Comparison of ENCODE assay signal across 2 cellular contexts in the genomic region with DNA sequence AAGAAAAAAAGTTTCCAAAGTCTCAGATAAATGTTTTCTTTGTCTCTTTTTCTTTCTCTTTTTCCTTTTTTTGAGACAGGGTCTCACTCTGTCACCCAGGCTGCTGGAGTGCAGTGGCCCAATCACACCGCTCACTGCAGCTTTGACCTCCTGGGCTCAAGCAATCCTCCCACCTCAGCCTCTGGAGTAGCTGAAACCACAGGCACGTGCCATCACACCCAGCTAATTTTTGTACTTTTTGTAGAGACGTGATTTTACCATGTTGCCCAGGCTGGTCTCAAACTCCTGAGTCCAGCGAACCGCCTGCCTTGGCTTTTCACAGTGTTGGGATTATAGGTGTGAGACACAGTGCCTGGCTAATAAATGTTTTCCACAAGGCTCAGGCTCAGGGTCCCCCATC.
TF ChIP-seq lines count a peak whose summit lies in the region.

No MANE protein-coding gene starts in this region.

TF ChIP-seq in GM23338, 12 proteins besides CTCF, POLR2A, EP300 and RAD21:
- TF ChIP-seq EZH2 (IDR thresholded peaks at IDR 0.05; ENCODE audit: low read depth, unreplicated experiment) = no peak
- TF ChIP-seq JUNB (IDR thresholded peaks at IDR 0.05; ENCODE audit: unreplicated experiment) = no peak
- TF ChIP-seq EZH2phosphoT487 (IDR thresholded peaks at IDR 0.05; ENCODE audit: unreplicated experiment) = no peak
- TF ChIP-seq CREB1 (CRISPR knock-in tag; IDR thresholded peaks at IDR 0.05; ENCODE audit: low read depth) = no peak
- TF ChIP-seq, protein P1, sequence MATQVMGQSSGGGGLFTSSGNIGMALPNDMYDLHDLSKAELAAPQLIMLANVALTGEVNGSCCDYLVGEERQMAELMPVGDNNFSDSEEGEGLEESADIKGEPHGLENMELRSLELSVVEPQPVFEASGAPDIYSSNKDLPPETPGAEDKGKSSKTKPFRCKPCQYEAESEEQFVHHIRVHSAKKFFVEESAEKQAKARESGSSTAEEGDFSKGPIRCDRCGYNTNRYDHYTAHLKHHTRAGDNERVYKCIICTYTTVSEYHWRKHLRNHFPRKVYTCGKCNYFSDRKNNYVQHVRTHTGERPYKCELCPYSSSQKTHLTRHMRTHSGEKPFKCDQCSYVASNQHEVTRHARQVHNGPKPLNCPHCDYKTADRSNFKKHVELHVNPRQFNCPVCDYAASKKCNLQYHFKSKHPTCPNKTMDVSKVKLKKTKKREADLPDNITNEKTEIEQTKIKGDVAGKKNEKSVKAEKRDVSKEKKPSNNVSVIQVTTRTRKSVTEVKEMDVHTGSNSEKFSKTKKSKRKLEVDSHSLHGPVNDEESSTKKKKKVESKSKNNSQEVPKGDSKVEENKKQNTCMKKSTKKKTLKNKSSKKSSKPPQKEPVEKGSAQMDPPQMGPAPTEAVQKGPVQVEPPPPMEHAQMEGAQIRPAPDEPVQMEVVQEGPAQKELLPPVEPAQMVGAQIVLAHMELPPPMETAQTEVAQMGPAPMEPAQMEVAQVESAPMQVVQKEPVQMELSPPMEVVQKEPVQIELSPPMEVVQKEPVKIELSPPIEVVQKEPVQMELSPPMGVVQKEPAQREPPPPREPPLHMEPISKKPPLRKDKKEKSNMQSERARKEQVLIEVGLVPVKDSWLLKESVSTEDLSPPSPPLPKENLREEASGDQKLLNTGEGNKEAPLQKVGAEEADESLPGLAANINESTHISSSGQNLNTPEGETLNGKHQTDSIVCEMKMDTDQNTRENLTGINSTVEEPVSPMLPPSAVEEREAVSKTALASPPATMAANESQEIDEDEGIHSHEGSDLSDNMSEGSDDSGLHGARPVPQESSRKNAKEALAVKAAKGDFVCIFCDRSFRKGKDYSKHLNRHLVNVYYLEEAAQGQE (IDR thresholded peaks at IDR 0.05; ENCODE audit: unreplicated experiment) = no peak
- TF ChIP-seq ZNF114 (CRISPR knock-in tag; IDR thresholded peaks at IDR 0.05) = no peak
- TF ChIP-seq, protein P2, sequence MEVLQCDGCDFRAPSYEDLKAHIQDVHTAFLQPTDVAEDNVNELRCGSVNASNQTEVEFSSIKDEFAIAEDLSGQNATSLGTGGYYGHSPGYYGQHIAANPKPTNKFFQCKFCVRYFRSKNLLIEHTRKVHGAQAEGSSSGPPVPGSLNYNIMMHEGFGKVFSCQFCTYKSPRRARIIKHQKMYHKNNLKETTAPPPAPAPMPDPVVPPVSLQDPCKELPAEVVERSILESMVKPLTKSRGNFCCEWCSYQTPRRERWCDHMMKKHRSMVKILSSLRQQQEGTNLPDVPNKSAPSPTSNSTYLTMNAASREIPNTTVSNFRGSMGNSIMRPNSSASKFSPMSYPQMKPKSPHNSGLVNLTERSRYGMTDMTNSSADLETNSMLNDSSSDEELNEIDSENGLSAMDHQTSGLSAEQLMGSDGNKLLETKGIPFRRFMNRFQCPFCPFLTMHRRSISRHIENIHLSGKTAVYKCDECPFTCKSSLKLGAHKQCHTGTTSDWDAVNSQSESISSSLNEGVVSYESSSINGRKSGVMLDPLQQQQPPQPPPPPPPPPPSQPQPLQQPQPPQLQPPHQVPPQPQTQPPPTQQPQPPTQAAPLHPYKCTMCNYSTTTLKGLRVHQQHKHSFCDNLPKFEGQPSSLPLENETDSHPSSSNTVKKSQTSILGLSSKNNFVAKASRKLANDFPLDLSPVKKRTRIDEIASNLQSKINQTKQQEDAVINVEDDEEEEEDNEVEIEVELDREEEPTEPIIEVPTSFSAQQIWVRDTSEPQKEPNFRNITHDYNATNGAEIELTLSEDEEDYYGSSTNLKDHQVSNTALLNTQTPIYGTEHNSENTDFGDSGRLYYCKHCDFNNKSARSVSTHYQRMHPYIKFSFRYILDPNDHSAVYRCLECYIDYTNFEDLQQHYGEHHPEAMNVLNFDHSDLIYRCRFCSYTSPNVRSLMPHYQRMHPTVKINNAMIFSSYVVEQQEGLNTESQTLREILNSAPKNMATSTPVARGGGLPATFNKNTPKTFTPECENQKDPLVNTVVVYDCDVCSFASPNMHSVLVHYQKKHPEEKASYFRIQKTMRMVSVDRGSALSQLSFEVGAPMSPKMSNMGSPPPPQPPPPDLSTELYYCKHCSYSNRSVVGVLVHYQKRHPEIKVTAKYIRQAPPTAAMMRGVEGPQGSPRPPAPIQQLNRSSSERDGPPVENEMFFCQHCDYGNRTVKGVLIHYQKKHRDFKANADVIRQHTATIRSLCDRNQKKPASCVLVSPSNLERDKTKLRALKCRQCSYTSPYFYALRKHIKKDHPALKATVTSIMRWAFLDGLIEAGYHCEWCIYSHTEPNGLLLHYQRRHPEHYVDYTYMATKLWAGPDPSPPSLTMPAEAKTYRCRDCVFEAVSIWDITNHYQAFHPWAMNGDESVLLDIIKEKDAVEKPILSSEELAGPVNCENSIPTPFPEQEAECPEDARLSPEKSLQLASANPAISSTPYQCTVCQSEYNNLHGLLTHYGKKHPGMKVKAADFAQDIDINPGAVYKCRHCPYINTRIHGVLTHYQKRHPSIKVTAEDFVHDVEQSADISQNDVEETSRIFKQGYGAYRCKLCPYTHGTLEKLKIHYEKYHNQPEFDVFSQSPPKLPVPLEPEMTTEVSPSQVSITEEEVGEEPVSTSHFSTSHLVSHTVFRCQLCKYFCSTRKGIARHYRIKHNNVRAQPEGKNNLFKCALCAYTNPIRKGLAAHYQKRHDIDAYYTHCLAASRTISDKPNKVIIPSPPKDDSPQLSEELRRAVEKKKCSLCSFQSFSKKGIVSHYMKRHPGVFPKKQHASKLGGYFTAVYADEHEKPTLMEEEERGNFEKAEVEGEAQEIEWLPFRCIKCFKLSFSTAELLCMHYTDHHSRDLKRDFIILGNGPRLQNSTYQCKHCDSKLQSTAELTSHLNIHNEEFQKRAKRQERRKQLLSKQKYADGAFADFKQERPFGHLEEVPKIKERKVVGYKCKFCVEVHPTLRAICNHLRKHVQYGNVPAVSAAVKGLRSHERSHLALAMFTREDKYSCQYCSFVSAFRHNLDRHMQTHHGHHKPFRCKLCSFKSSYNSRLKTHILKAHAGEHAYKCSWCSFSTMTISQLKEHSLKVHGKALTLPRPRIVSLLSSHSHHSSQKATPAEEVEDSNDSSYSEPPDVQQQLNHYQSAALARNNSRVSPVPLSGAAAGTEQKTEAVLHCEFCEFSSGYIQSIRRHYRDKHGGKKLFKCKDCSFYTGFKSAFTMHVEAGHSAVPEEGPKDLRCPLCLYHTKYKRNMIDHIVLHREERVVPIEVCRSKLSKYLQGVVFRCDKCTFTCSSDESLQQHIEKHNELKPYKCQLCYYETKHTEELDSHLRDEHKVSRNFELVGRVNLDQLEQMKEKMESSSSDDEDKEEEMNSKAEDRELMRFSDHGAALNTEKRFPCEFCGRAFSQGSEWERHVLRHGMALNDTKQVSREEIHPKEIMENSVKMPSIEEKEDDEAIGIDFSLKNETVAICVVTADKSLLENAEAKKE (CRISPR knock-in tag; IDR thresholded peaks at IDR 0.05) = no peak
- TF ChIP-seq STAT1 (IDR thresholded peaks at IDR 0.05; ENCODE audit: unreplicated experiment) = no peak

TF ChIP-seq in H1, 55 proteins besides CTCF, POLR2A, EP300 and RAD21:
- TF ChIP-seq NANOG (IDR thresholded peaks at IDR 0.05; ENCODE audit: insufficient read depth, low read depth, low read length, poor library complexity, severe bottlenecking) (no peak), SIN3A (conservative IDR thresholded peaks at IDR 0.05 in 1 of 2, IDR thresholded peaks at IDR 0.05 in 1 of 2; ENCODE audit: low read depth in 1 of 2, low read length in 2 of 2) (no peak), SAP30 (IDR thresholded peaks at IDR 0.05; ENCODE audit: insufficient read depth, insufficient replicate concordance, low read length) (no peak)
TF ChIP-seq in H1: peak in this region for 0.
